ENCODE assay signal across 1 cellular context in genomic region chr1:209805875-209806760, GRCh38.
TF ChIP-seq lines count a peak whose summit lies in the region.

Gene IRF6, minus strand, starts transcription at chr1:209806142. Its CDS starts 4,729 bp downstream, at chr1:209801413.

TF ChIP-seq in K562, 482 proteins besides CTCF, POLR2A, EP300 and RAD21 (continued from another document):
- TF ChIP-seq ZBTB11 (CRISPR knock-in tag; IDR thresholded peaks at IDR 0.05) (peak in 1 of 3 experiments; percentile 43; a peak in 1 of 6 replicates), DMBX1 (CRISPR knock-in tag; IDR thresholded peaks at IDR 0.05; ENCODE audit: borderline replicate concordance) (0 out of 2 replicates have a peak, but pooled peaks have one; percentile 29), DPF2 (IDR thresholded peaks at IDR 0.05) (peak; percentile 60), ZNF384 (IDR thresholded peaks at IDR 0.05; ENCODE audit: low read depth, low read length) (peak; percentile 73), NFRKB (IDR thresholded peaks at IDR 0.05; ENCODE audit: low read depth) (0 out of 2 replicates have a peak, but pooled peaks have one; percentile 24), MLLT1 (IDR thresholded peaks at IDR 0.05) (peak in 1 of 2 experiments; percentile 21; a peak in 1 of 4 replicates), RBBP5 (IDR thresholded peaks at IDR 0.05; ENCODE audit: borderline replicate concordance, insufficient read depth, low read length, poor library complexity, severe bottlenecking) (peak; percentile 69), ZNF12 (CRISPR knock-in tag; IDR thresholded peaks at IDR 0.05) (no peak), FOXP1 (CRISPR knock-in tag; IDR thresholded peaks at IDR 0.05) (peak; percentile 32; the same call in 1 of the 2 replicates), CTBP1 (IDR thresholded peaks at IDR 0.05; ENCODE audit: borderline replicate concordance) (peak; percentile 98), PHF21A (IDR thresholded peaks at IDR 0.05; ENCODE audit: borderline replicate concordance, low read depth) (peak; percentile 77; the same call in 1 of the 2 replicates), RBM25 (IDR thresholded peaks at IDR 0.05; ENCODE audit: low read depth, low read length, severe bottlenecking) (no peak), POLR2H (tag; IDR thresholded peaks at IDR 0.05; ENCODE audit: low read depth) (peak; percentile 58; the same call in 1 of the 2 replicates), NEUROD1 (IDR thresholded peaks at IDR 0.05; ENCODE audit: borderline replicate concordance, low read depth, low read length, partially characterized antibody) (no peak), HBP1 (CRISPR knock-in tag; IDR thresholded peaks at IDR 0.05) (no peak), ARNT (IDR thresholded peaks at IDR 0.05) (0 out of 4 replicates have a peak, but pooled peaks of 1 of the 2 experiments have one; percentile 54), TOE1 (IDR thresholded peaks at IDR 0.05; ENCODE audit: borderline replicate concordance) (0 out of 2 replicates have a peak, but pooled peaks have one; percentile 47), TOE1 (CRISPR knock-in tag; IDR thresholded peaks at IDR 0.05; ENCODE audit: borderline replicate concordance, low read depth) (no peak), MTF1 (CRISPR knock-in tag; IDR thresholded peaks at IDR 0.05; ENCODE audit: borderline replicate concordance) (no peak), HDAC2 (IDR thresholded peaks at IDR 0.05) (0 out of 2 replicates have a peak, but pooled peaks have one; percentile 49), MCM5 (IDR thresholded peaks at IDR 0.05; ENCODE audit: low read depth) (no peak), BRD9 (IDR thresholded peaks at IDR 0.05; ENCODE audit: low read depth, partially characterized antibody) (peak; percentile 48), ZC3H8 (IDR thresholded peaks at IDR 0.05) (no peak), ZNF134 (CRISPR knock-in tag; conservative IDR thresholded peaks at IDR 0.05) (no peak), E2F6 (IDR thresholded peaks at IDR 0.05; ENCODE audit: borderline replicate concordance in 1 of 2, extremely low read depth in 1 of 2, insufficient read depth in 1 of 2, insufficient read length in 1 of 2, low read depth in 1 of 2, low read length in 1 of 2, poor library complexity in 1 of 2, severe bottlenecking in 1 of 2) (no peak), ZNF589 (CRISPR knock-in tag; IDR thresholded peaks at IDR 0.05; ENCODE audit: low read depth) (no peak), MAZ (CRISPR knock-in tag; conservative IDR thresholded peaks at IDR 0.05 in 1 of 2, IDR thresholded peaks at IDR 0.05 in 1 of 2) (peak in 1 of 2 experiments; percentile 65; a peak in 2 of 4 replicates), ARID1B (IDR thresholded peaks at IDR 0.05) (peak; percentile 25; the same call in 1 of the 2 replicates), SP1 (CRISPR knock-in tag; IDR thresholded peaks at IDR 0.05) (peak; percentile 89), POLR2AphosphoS5 (IDR thresholded peaks at IDR 0.05; ENCODE audit: control insufficient read depth, insufficient read depth, low read depth, low read length) (0 out of 2 replicates have a peak, but pooled peaks have one; percentile 46), CCNT2 (IDR thresholded peaks at IDR 0.05; ENCODE audit: borderline replicate concordance, extremely low read depth, insufficient read length, low read depth, low read length) (peak; percentile 64), AFF1 (IDR thresholded peaks at IDR 0.05; ENCODE audit: low read depth in 1 of 2, partially characterized antibody in 2 of 2) (peak; percentile 71 to 76), ETS1 (conservative IDR thresholded peaks at IDR 0.05; ENCODE audit: control insufficient read depth, low read depth, low read length) (0 out of 2 replicates have a peak, but pooled peaks have one; percentile 32)
- TF ChIP-seq, protein P1, sequence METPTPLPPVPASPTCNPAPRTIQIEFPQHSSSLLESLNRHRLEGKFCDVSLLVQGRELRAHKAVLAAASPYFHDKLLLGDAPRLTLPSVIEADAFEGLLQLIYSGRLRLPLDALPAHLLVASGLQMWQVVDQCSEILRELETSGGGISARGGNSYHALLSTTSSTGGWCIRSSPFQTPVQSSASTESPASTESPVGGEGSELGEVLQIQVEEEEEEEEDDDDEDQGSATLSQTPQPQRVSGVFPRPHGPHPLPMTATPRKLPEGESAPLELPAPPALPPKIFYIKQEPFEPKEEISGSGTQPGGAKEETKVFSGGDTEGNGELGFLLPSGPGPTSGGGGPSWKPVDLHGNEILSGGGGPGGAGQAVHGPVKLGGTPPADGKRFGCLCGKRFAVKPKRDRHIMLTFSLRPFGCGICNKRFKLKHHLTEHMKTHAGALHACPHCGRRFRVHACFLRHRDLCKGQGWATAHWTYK (CRISPR knock-in tag; IDR thresholded peaks at IDR 0.05): 0 out of 2 replicates have a peak, but pooled peaks have one; percentile 21
TF ChIP-seq in K562: peak in this region for 85.
